20 cellular contexts compared by ENCODE assay signal in genomic region chr3:48403533-48404439, GRCh38. TPM values are rescaled to one million over a fixed set of nuclear protein-coding genes. Genes with fewer than 3 reads are reported as not detected.
DNase-seq lines count a peak whose midpoint lies in the region; ATAC-seq and TF ChIP-seq lines count a peak whose summit lies in the region.
"Had no signal": no experiment of that assay in that cellular context is flagged by ENCODE, and none has a peak within 500 bp of the region (broad histone marks: within the 10 kb centered on the region; RNA-seq: fewer than 3 reads in every experiment).

No MANE protein-coding gene starts in this region.

- intact Hi-C loops in activated naive CD4-positive, alpha-beta T cell treated with anti-CD3 and anti-CD28 coated beads for 36 hours (cut with micrococcal nuclease) = no loop called here
- intact Hi-C loops in ovary (cut with DNase I) = loop anchor here in 3 of 4 donors (2.0 to 5.0 kb wide), 3 partner anchors 31 to 149 kb away; no protein-coding TSS in a partner anchor
- intact Hi-C loops in uterus (cut with DNase I; ENCODE audit: low total_unique reads) = no loop called here

- peaks cover 2% of the 10 kb centered on the region for H3K4me1 ChIP-seq in ovary (ENCODE audit: insufficient read depth)
- peaks cover 0 to 11% of the 10 kb centered on the region in 2 donors for H3K4me1 ChIP-seq in uterus

- peak; percentile 18 for DNase-seq in activated naive CD4-positive, alpha-beta T cell treated with anti-CD3 and anti-CD28 coated beads, Interleukin-2, amount 10 ng/mL, durations not matched to agents 7 days and 5 days
- DNase-seq in activated naive CD4-positive, alpha-beta T cell treated with anti-CD3 and anti-CD28 coated beads for 36 hours = no peak
- DNase-seq in ovary = peak in 4 of 5 donors; percentile 13 to 36 (median 20)
- DNase-seq in uterus = peak; percentile 13
- DNase-seq in T-helper 1 cell = no peak
- no peak for DNase-seq in kidney glomerular epithelial cell (lab: John Stamatoyannopoulos, UW)
- DNase-seq: activated CD4-positive, CD25-positive, alpha-beta regulatory T cell; brain microvascular endothelial cell; endodermal cell; Kasumi-1; NCI-H1694; NCI-H510A; PC-3; SW 1271 had no signal

- H3K9me3 Mint-ChIP-seq in activated naive CD4-positive, alpha-beta T cell treated with anti-CD3 and anti-CD28 coated beads, Interleukin-2, amount 10 ng/mL, durations not matched to agents 7 days and 5 days = no peaks in the 10 kb centered on the region
- H3K9me3 Mint-ChIP-seq in activated naive CD4-positive, alpha-beta T cell treated with anti-CD3 and anti-CD28 coated beads for 36 hours = no peaks in the 10 kb centered on the region
- H3K9me3 Mint-ChIP-seq: endodermal cell; stimulated activated naive CD8-positive, alpha-beta T cell treated with anti-CD3 and anti-CD28 coated beads, Interleukin-15, Interleukin-2, amounts not matched to agents 100 ng/mL and 50 ng/mL, for 24 hours had no signal

- H3K4me3 Mint-ChIP-seq in activated naive CD4-positive, alpha-beta T cell treated with anti-CD3 and anti-CD28 coated beads, Interleukin-2, amount 10 ng/mL, durations not matched to agents 7 days and 5 days = no peak overlapping the region
- no peak overlapping the region for H3K4me3 Mint-ChIP-seq in activated naive CD4-positive, alpha-beta T cell treated with anti-CD3 and anti-CD28 coated beads for 36 hours
- H3K4me3 Mint-ChIP-seq: endodermal cell; stimulated activated naive CD8-positive, alpha-beta T cell treated with anti-CD3 and anti-CD28 coated beads, Interleukin-15, Interleukin-2, amounts not matched to agents 100 ng/mL and 50 ng/mL, for 24 hours had no signal

- peaks cover 20% of the 10 kb centered on the region for H3K27me3 Mint-ChIP-seq in activated naive CD4-positive, alpha-beta T cell treated with anti-CD3 and anti-CD28 coated beads, Interleukin-2, amount 10 ng/mL, durations not matched to agents 7 days and 5 days
- H3K27me3 Mint-ChIP-seq in activated naive CD4-positive, alpha-beta T cell treated with anti-CD3 and anti-CD28 coated beads for 36 hours (ENCODE audit: low read depth) = no peaks in the 10 kb centered on the region
- H3K27me3 Mint-ChIP-seq: stimulated activated naive CD8-positive, alpha-beta T cell treated with anti-CD3 and anti-CD28 coated beads, Interleukin-15, Interleukin-2, amounts not matched to agents 100 ng/mL and 50 ng/mL, for 24 hours had no signal

- H3K36me3 ChIP-seq in ovary (no peaks in the 10 kb centered on the region), uterus (no peaks in the 10 kb centered on the region)
- H3K36me3 ChIP-seq: brain microvascular endothelial cell had no signal

- ATAC-seq in GM18873 (IDR thresholded peaks at IDR 0.05; ENCODE audit: low FRiP score, unreplicated experiment) = no peak
- ATAC-seq: PC-3, sciatic nerve had no signal

- H3K27ac Mint-ChIP-seq in activated naive CD4-positive, alpha-beta T cell treated with anti-CD3 and anti-CD28 coated beads, Interleukin-2, amount 10 ng/mL, durations not matched to agents 7 days and 5 days = no peak overlapping the region
- no peak overlapping the region for H3K27ac Mint-ChIP-seq in activated naive CD4-positive, alpha-beta T cell treated with anti-CD3 and anti-CD28 coated beads for 36 hours
- H3K27ac Mint-ChIP-seq: stimulated activated naive CD8-positive, alpha-beta T cell treated with anti-CD3 and anti-CD28 coated beads, Interleukin-15, Interleukin-2, amounts not matched to agents 100 ng/mL and 50 ng/mL, for 24 hours had no signal

- TF ChIP-seq CTCF in ovary (IDR thresholded peaks at IDR 0.05) = no peak
- TF ChIP-seq CTCF in uterus (IDR thresholded peaks at IDR 0.05) = no peak

- 84 to 85% (median 84%) methylated on average over 15 of the region's 15 CpGs for WGBS in ovary, 3 donors

- no peaks in the 10 kb centered on the region for H3K4me1 Mint-ChIP-seq in activated naive CD4-positive, alpha-beta T cell treated with anti-CD3 and anti-CD28 coated beads, Interleukin-2, amount 10 ng/mL, durations not matched to agents 7 days and 5 days
- no peaks in the 10 kb centered on the region for H3K4me1 Mint-ChIP-seq in activated naive CD4-positive, alpha-beta T cell treated with anti-CD3 and anti-CD28 coated beads for 36 hours (ENCODE audit: low read depth)
- H3K4me1 Mint-ChIP-seq: endodermal cell had no signal

- H3K36me3 Mint-ChIP-seq in activated naive CD4-positive, alpha-beta T cell treated with anti-CD3 and anti-CD28 coated beads, Interleukin-2, amount 10 ng/mL, durations not matched to agents 7 days and 5 days = no peaks in the 10 kb centered on the region
- no peaks in the 10 kb centered on the region for H3K36me3 Mint-ChIP-seq in activated naive CD4-positive, alpha-beta T cell treated with anti-CD3 and anti-CD28 coated beads for 36 hours (ENCODE audit: low read depth)

- no peak for TF ChIP-seq POLR2A in ovary (IDR thresholded peaks at IDR 0.05)
- TF ChIP-seq POLR2A in uterus (IDR thresholded peaks at IDR 0.05) = no peak

- H3K4me3 ChIP-seq in ovary (no peak overlapping the region), uterus (no peak overlapping the region)

- TF ChIP-seq EP300 in ovary (IDR thresholded peaks at IDR 0.05) = no peak

- H3K27me3 ChIP-seq in ovary = no peaks in the 10 kb centered on the region
- no peaks in the 10 kb centered on the region for H3K27me3 ChIP-seq in uterus
- H3K27me3 ChIP-seq: brain microvascular endothelial cell had no signal

- H3K9me3 ChIP-seq in ovary = no peaks in the 10 kb centered on the region
- no peaks in the 10 kb centered on the region for H3K9me3 ChIP-seq in uterus

- CTCF ChIA-PET in activated naive CD4-positive, alpha-beta T cell treated with anti-CD3 and anti-CD28 coated beads, Interleukin-2, amount 10 ng/mL, durations not matched to agents 7 days and 5 days (lab: Charles Lee) = interaction anchor here (1.3 to 7.8 kb wide), 3 partner anchors 30 to 145 kb away, joined by 5 to 170 read pairs (median 50); no protein-coding TSS in a partner anchor
- CTCF ChIA-PET in activated naive CD4-positive, alpha-beta T cell treated with anti-CD3 and anti-CD28 coated beads for 36 hours (lab: Charles Lee) = interaction anchor here (0.8 to 11.9 kb wide), 5 partner anchors 33 to 209 kb away, joined by 3 to 162 read pairs (median 3); no protein-coding TSS in a partner anchor

- H3K27ac ChIP-seq in cingulate gyrus (ENCODE audit: low read depth, low read length) = peak overlapping the region; percentile 39
- H3K27ac ChIP-seq in ovary = peak overlapping the region in 1 of 2 donors; percentile 49
- H3K27ac ChIP-seq in uterus = peak overlapping the region; percentile 88 to 90
- H3K27ac ChIP-seq: brain microvascular endothelial cell had no signal

RNA-seq across cellular contexts. Expression of gene PLXNB1, which starts 26.1 kb away (rescaled TPM):
- total RNA-seq in activated naive CD4-positive, alpha-beta T cell treated with anti-CD3 and anti-CD28 coated beads for 36 hours = 1 to 10 TPM; 1.5 to 2.0 TPM
- total RNA-seq in ovary (100 to 1,000 TPM in 2 of 7 donors, 10 to 100 TPM in 5; 70.8 to 166 (median 83.7) TPM), uterus (100 to 1,000 TPM in 1 of 4 donors, 10 to 100 TPM in 3; 23.5 to 133 (median 60.9) TPM)
- polyA plus RNA-seq in ovary = 10 to 100 TPM; 11.2 to 90.2 TPM

RNA-seq across cellular contexts. Expression of gene FBXW12, which starts 31.8 kb away (rescaled TPM):
- total RNA-seq in activated naive CD4-positive, alpha-beta T cell treated with anti-CD3 and anti-CD28 coated beads for 36 hours = not detected
- total RNA-seq in ovary = under 1 TPM in 4 of 7 donors, not detected in 3; 0.22 to 0.46 (median 0.28) TPM
- under 1 TPM in 1 of 2 donors, not detected in 1; 0.33 TPM for polyA plus RNA-seq in ovary
- under 1 TPM in 2 of 4 donors, not detected in 2; 0.37 to 0.55 TPM for total RNA-seq in uterus
- total RNA-seq: glomerular endothelial cell, myocyte, PC-3 had no signal

RNA-seq across cellular contexts. Expression of gene CCDC51, which starts 36.1 kb away (rescaled TPM):
- 10 to 100 TPM; 16.4 to 17.4 TPM for total RNA-seq in activated naive CD4-positive, alpha-beta T cell treated with anti-CD3 and anti-CD28 coated beads for 36 hours
- 1 to 10 TPM; 6.3 to 8.5 (median 7.5) TPM for total RNA-seq in ovary
- 1 to 10 TPM; 9.1 to 9.9 TPM for polyA plus RNA-seq in ovary
- 10 to 100 TPM in 2 of 4 donors, 1 to 10 TPM in 2; 2.6 to 11.1 (median 7.8) TPM for total RNA-seq in uterus

RNA-seq across cellular contexts. Expression of gene TMA7, which starts 36.3 kb away (rescaled TPM):
- 100 to 1,000 TPM; 319 to 353 TPM for total RNA-seq in activated naive CD4-positive, alpha-beta T cell treated with anti-CD3 and anti-CD28 coated beads for 36 hours
- total RNA-seq in ovary = 100 to 1,000 TPM; 138 to 318 (median 199) TPM
- 100 to 1,000 TPM; 350 to 380 TPM for polyA plus RNA-seq in ovary
- total RNA-seq in uterus = 100 to 1,000 TPM in 3 of 4 donors, 10 to 100 TPM in 1; 94.8 to 195 (median 141) TPM

RNA-seq across cellular contexts. Expression of gene ATRIP, which starts 42.8 kb away (rescaled TPM):
- total RNA-seq in activated naive CD4-positive, alpha-beta T cell treated with anti-CD3 and anti-CD28 coated beads for 36 hours = 10 to 100 TPM in 1 of 2 experiments, 1 to 10 TPM in 1; 8.9 to 10.0 TPM
- total RNA-seq in ovary (1 to 10 TPM; 3.9 to 7.9 (median 6.4) TPM), uterus (10 to 100 TPM in 1 of 4 donors, 1 to 10 TPM in 3; 5.3 to 11.5 (median 7.5) TPM)
- polyA plus RNA-seq in ovary = 10 to 100 TPM in 1 of 2 donors, 1 to 10 TPM in 1; 6.4 to 11.4 TPM

Comparison
In these comparisons a context has a peak if more than half of its experiments do, and no peak if none do; other contexts are left out.
1. DNase-seq: peak in activated naive CD4-positive, alpha-beta T cell treated with anti-CD3 and anti-CD28 coated beads, Interleukin-2, amount 10 ng/mL, durations not matched to agents 7 days and 5 days (single experiment), ovary (4 of 5) and uterus (2 of 2); none in activated naive CD4-positive, alpha-beta T cell treated with anti-CD3 and anti-CD28 coated beads for 36 hours (single experiment), T-helper 1 cell (0 of 5) and kidney glomerular epithelial cell (single experiment).
2. RNA of gene PLXNB1, which starts 26.1 kb away (total RNA-seq): 70.8 to 166 TPM in ovary and 23.5 to 133 TPM in uterus; 1.5 to 2.0 TPM in activated naive CD4-positive, alpha-beta T cell treated with anti-CD3 and anti-CD28 coated beads for 36 hours; every median in the first group is over 4 times any median in the second.
3. intact Hi-C loops: an anchor here in ovary (2.0 to 5.0 kb wide); none called in activated naive CD4-positive, alpha-beta T cell treated with anti-CD3 and anti-CD28 coated beads for 36 hours and uterus.